ENCODE assay signal across 1 cellular context in the genomic region with DNA sequence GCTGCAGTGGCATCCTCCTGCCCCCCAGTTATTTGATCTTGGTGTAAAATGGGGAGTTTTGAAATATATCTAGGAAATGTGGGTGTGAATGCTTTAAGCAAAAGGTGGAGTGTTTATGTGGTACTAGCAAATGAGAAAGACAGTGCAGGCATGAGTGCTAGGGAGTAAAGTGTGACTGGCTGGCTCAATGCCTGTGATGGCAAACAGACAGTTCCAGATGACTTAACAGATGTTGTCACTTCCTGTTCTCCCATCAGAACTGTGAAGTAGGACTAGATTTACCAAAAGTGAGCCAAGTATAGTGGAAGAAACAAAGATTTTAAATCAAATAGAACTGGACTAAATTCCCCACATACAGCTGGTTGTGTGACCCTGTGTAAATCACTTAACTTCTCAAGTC.
TF ChIP-seq lines count a peak whose summit lies in the region.

No MANE protein-coding gene starts in this region.

TF ChIP-seq in GM23338, 12 proteins besides CTCF, POLR2A, EP300 and RAD21 (continued from another document):
- TF ChIP-seq, protein P1, sequence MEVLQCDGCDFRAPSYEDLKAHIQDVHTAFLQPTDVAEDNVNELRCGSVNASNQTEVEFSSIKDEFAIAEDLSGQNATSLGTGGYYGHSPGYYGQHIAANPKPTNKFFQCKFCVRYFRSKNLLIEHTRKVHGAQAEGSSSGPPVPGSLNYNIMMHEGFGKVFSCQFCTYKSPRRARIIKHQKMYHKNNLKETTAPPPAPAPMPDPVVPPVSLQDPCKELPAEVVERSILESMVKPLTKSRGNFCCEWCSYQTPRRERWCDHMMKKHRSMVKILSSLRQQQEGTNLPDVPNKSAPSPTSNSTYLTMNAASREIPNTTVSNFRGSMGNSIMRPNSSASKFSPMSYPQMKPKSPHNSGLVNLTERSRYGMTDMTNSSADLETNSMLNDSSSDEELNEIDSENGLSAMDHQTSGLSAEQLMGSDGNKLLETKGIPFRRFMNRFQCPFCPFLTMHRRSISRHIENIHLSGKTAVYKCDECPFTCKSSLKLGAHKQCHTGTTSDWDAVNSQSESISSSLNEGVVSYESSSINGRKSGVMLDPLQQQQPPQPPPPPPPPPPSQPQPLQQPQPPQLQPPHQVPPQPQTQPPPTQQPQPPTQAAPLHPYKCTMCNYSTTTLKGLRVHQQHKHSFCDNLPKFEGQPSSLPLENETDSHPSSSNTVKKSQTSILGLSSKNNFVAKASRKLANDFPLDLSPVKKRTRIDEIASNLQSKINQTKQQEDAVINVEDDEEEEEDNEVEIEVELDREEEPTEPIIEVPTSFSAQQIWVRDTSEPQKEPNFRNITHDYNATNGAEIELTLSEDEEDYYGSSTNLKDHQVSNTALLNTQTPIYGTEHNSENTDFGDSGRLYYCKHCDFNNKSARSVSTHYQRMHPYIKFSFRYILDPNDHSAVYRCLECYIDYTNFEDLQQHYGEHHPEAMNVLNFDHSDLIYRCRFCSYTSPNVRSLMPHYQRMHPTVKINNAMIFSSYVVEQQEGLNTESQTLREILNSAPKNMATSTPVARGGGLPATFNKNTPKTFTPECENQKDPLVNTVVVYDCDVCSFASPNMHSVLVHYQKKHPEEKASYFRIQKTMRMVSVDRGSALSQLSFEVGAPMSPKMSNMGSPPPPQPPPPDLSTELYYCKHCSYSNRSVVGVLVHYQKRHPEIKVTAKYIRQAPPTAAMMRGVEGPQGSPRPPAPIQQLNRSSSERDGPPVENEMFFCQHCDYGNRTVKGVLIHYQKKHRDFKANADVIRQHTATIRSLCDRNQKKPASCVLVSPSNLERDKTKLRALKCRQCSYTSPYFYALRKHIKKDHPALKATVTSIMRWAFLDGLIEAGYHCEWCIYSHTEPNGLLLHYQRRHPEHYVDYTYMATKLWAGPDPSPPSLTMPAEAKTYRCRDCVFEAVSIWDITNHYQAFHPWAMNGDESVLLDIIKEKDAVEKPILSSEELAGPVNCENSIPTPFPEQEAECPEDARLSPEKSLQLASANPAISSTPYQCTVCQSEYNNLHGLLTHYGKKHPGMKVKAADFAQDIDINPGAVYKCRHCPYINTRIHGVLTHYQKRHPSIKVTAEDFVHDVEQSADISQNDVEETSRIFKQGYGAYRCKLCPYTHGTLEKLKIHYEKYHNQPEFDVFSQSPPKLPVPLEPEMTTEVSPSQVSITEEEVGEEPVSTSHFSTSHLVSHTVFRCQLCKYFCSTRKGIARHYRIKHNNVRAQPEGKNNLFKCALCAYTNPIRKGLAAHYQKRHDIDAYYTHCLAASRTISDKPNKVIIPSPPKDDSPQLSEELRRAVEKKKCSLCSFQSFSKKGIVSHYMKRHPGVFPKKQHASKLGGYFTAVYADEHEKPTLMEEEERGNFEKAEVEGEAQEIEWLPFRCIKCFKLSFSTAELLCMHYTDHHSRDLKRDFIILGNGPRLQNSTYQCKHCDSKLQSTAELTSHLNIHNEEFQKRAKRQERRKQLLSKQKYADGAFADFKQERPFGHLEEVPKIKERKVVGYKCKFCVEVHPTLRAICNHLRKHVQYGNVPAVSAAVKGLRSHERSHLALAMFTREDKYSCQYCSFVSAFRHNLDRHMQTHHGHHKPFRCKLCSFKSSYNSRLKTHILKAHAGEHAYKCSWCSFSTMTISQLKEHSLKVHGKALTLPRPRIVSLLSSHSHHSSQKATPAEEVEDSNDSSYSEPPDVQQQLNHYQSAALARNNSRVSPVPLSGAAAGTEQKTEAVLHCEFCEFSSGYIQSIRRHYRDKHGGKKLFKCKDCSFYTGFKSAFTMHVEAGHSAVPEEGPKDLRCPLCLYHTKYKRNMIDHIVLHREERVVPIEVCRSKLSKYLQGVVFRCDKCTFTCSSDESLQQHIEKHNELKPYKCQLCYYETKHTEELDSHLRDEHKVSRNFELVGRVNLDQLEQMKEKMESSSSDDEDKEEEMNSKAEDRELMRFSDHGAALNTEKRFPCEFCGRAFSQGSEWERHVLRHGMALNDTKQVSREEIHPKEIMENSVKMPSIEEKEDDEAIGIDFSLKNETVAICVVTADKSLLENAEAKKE (CRISPR knock-in tag; IDR thresholded peaks at IDR 0.05) = no peak
- TF ChIP-seq POLR2AphosphoS5 (IDR thresholded peaks at IDR 0.05; ENCODE audit: low read depth) (no peak), NANOG (IDR thresholded peaks at IDR 0.05; ENCODE audit: borderline replicate concordance) (no peak), ZNF331 (CRISPR knock-in tag; IDR thresholded peaks at IDR 0.05; ENCODE audit: low read depth) (no peak), CREB1 (CRISPR knock-in tag; IDR thresholded peaks at IDR 0.05; ENCODE audit: low read depth) (no peak), ZNF114 (CRISPR knock-in tag; IDR thresholded peaks at IDR 0.05) (no peak), EZH2phosphoT487 (IDR thresholded peaks at IDR 0.05; ENCODE audit: unreplicated experiment) (no peak), EZH2 (IDR thresholded peaks at IDR 0.05; ENCODE audit: low read depth, unreplicated experiment) (no peak)
- TF ChIP-seq, protein P2, sequence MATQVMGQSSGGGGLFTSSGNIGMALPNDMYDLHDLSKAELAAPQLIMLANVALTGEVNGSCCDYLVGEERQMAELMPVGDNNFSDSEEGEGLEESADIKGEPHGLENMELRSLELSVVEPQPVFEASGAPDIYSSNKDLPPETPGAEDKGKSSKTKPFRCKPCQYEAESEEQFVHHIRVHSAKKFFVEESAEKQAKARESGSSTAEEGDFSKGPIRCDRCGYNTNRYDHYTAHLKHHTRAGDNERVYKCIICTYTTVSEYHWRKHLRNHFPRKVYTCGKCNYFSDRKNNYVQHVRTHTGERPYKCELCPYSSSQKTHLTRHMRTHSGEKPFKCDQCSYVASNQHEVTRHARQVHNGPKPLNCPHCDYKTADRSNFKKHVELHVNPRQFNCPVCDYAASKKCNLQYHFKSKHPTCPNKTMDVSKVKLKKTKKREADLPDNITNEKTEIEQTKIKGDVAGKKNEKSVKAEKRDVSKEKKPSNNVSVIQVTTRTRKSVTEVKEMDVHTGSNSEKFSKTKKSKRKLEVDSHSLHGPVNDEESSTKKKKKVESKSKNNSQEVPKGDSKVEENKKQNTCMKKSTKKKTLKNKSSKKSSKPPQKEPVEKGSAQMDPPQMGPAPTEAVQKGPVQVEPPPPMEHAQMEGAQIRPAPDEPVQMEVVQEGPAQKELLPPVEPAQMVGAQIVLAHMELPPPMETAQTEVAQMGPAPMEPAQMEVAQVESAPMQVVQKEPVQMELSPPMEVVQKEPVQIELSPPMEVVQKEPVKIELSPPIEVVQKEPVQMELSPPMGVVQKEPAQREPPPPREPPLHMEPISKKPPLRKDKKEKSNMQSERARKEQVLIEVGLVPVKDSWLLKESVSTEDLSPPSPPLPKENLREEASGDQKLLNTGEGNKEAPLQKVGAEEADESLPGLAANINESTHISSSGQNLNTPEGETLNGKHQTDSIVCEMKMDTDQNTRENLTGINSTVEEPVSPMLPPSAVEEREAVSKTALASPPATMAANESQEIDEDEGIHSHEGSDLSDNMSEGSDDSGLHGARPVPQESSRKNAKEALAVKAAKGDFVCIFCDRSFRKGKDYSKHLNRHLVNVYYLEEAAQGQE (IDR thresholded peaks at IDR 0.05; ENCODE audit: unreplicated experiment) = no peak
